Comparison of ENCODE assay signal across 17 cellular contexts in genomic region chrX:100677616-100678181, GRCh38. TPM values are rescaled to one million over a fixed set of nuclear protein-coding genes. Genes with fewer than 3 reads are reported as not detected.
"Had no signal": no experiment of that assay in that cellular context is flagged by ENCODE, and none has a peak within 500 bp of the region (broad histone marks: within the 10 kb centered on the region; RNA-seq: fewer than 3 reads in every experiment).

No MANE protein-coding gene starts in this region.

- DNase-seq: activated CD4-positive, alpha-beta memory T cell treated with anti-CD3 and anti-CD28 coated beads, Interleukin-2, amount 10 ng/mL, durations not matched to agents 7 days and 5 days; activated CD4-positive, alpha-beta T cell treated with anti-CD3 and anti-CD28 coated beads for 4 hours; activated effector memory CD4-positive, alpha-beta T cell treated with anti-CD3 and anti-CD28 coated beads, Interleukin-2, amount 50 U/mL, for 16 hours; activated T-cell treated with anti-CD3 and anti-CD28 coated beads, Interleukin-2, amount 50 U/mL, for 24 hours; adrenal gland; cerebellar nuclear complex; dermis blood vessel endothelial cell; effector memory CD8-positive, alpha-beta T cell; nephron progenitor cell; occipital lobe; psoas muscle; right lobe of liver; spleen; stimulated activated naive CD8-positive, alpha-beta T cell treated with anti-CD3 and anti-CD28 coated beads, Interleukin-15, amount 100 ng/mL, for 72 hours; T-helper 17 cell; testis had no signal

- ATAC-seq: effector memory CD8-positive, alpha-beta T cell; psoas muscle; right lobe of liver; stimulated activated naive CD8-positive, alpha-beta T cell treated with anti-CD3 and anti-CD28 coated beads, Interleukin-15, amount 100 ng/mL, for 72 hours; T-helper 17 cell; WTC11 had no signal

- H3K27me3 ChIP-seq: right lobe of liver, spleen, testis had no signal

- H3K4me1 ChIP-seq: adrenal gland, psoas muscle, right lobe of liver, testis had no signal

- H3K36me3 ChIP-seq: adrenal gland, right lobe of liver, spleen had no signal

- H3K27ac ChIP-seq: adrenal gland, psoas muscle, right lobe of liver, spleen, testis had no signal

- H3K9me3 ChIP-seq: adrenal gland, psoas muscle, right lobe of liver, spleen, testis had no signal

- H3K4me3 ChIP-seq: adrenal gland, psoas muscle, right lobe of liver, spleen, testis had no signal

RNA-seq across cellular contexts. Expression of gene SRPX2, which starts 33.7 kb away (rescaled TPM):
- total RNA-seq: activated CD4-positive, alpha-beta memory T cell treated with anti-CD3 and anti-CD28 coated beads, Interleukin-2, amount 10 ng/mL, durations not matched to agents 7 days and 5 days; T-helper 17 cell had no signal

RNA-seq across cellular contexts. Expression of gene TSPAN6, which starts 41.1 kb away (rescaled TPM):
- total RNA-seq: activated CD4-positive, alpha-beta memory T cell treated with anti-CD3 and anti-CD28 coated beads, Interleukin-2, amount 10 ng/mL, durations not matched to agents 7 days and 5 days had no signal

RNA-seq across cellular contexts. Expression of gene SYTL4, which starts 54.2 kb away (rescaled TPM):
- total RNA-seq: activated CD4-positive, alpha-beta memory T cell treated with anti-CD3 and anti-CD28 coated beads, Interleukin-2, amount 10 ng/mL, durations not matched to agents 7 days and 5 days had no signal
